In genomic region chr13:109309625-109310363, GRCh38 we compare ENCODE assay signal across 2 cellular contexts.
TF ChIP-seq lines count a peak whose summit lies in the region.

No MANE protein-coding gene starts in this region.

TF ChIP-seq in A549, 52 proteins besides CTCF, POLR2A, EP300 and RAD21 (continued from another document):
- TF ChIP-seq, protein P1, sequence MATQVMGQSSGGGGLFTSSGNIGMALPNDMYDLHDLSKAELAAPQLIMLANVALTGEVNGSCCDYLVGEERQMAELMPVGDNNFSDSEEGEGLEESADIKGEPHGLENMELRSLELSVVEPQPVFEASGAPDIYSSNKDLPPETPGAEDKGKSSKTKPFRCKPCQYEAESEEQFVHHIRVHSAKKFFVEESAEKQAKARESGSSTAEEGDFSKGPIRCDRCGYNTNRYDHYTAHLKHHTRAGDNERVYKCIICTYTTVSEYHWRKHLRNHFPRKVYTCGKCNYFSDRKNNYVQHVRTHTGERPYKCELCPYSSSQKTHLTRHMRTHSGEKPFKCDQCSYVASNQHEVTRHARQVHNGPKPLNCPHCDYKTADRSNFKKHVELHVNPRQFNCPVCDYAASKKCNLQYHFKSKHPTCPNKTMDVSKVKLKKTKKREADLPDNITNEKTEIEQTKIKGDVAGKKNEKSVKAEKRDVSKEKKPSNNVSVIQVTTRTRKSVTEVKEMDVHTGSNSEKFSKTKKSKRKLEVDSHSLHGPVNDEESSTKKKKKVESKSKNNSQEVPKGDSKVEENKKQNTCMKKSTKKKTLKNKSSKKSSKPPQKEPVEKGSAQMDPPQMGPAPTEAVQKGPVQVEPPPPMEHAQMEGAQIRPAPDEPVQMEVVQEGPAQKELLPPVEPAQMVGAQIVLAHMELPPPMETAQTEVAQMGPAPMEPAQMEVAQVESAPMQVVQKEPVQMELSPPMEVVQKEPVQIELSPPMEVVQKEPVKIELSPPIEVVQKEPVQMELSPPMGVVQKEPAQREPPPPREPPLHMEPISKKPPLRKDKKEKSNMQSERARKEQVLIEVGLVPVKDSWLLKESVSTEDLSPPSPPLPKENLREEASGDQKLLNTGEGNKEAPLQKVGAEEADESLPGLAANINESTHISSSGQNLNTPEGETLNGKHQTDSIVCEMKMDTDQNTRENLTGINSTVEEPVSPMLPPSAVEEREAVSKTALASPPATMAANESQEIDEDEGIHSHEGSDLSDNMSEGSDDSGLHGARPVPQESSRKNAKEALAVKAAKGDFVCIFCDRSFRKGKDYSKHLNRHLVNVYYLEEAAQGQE (IDR thresholded peaks at IDR 0.05): no peak
- TF ChIP-seq RCOR1 (IDR thresholded peaks at IDR 0.05; ENCODE audit: low read depth, low read length) (no peak), CBX8 (IDR thresholded peaks at IDR 0.05) (no peak), GATA3 (IDR thresholded peaks at IDR 0.05; ENCODE audit: borderline replicate concordance) (peak; percentile 87), FOSL2 (IDR thresholded peaks at IDR 0.05) (no peak), FOSL2 (CRISPR knock-in tag; IDR thresholded peaks at IDR 0.05) (peak; percentile 74), MYC (IDR thresholded peaks at IDR 0.05; ENCODE audit: borderline replicate concordance, low read length) (no peak), KDM1A (IDR thresholded peaks at IDR 0.05; ENCODE audit: low read depth) (no peak)
- TF ChIP-seq, protein P2, sequence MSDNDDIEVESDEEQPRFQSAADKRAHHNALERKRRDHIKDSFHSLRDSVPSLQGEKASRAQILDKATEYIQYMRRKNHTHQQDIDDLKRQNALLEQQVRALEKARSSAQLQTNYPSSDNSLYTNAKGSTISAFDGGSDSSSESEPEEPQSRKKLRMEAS (IDR thresholded peaks at IDR 0.05): peak; percentile 41; the same call in 1 of the 2 replicates

TF ChIP-seq in HepG2, 621 proteins besides CTCF, POLR2A, EP300 and RAD21 (continued from another document and continues in another):
- no peak for TF ChIP-seq ZNF280D (CRISPR knock-in tag; IDR thresholded peaks at IDR 0.05)
- TF ChIP-seq DZIP1 (CRISPR knock-in tag; IDR thresholded peaks at IDR 0.05): no peak
- TF ChIP-seq, protein P3, sequence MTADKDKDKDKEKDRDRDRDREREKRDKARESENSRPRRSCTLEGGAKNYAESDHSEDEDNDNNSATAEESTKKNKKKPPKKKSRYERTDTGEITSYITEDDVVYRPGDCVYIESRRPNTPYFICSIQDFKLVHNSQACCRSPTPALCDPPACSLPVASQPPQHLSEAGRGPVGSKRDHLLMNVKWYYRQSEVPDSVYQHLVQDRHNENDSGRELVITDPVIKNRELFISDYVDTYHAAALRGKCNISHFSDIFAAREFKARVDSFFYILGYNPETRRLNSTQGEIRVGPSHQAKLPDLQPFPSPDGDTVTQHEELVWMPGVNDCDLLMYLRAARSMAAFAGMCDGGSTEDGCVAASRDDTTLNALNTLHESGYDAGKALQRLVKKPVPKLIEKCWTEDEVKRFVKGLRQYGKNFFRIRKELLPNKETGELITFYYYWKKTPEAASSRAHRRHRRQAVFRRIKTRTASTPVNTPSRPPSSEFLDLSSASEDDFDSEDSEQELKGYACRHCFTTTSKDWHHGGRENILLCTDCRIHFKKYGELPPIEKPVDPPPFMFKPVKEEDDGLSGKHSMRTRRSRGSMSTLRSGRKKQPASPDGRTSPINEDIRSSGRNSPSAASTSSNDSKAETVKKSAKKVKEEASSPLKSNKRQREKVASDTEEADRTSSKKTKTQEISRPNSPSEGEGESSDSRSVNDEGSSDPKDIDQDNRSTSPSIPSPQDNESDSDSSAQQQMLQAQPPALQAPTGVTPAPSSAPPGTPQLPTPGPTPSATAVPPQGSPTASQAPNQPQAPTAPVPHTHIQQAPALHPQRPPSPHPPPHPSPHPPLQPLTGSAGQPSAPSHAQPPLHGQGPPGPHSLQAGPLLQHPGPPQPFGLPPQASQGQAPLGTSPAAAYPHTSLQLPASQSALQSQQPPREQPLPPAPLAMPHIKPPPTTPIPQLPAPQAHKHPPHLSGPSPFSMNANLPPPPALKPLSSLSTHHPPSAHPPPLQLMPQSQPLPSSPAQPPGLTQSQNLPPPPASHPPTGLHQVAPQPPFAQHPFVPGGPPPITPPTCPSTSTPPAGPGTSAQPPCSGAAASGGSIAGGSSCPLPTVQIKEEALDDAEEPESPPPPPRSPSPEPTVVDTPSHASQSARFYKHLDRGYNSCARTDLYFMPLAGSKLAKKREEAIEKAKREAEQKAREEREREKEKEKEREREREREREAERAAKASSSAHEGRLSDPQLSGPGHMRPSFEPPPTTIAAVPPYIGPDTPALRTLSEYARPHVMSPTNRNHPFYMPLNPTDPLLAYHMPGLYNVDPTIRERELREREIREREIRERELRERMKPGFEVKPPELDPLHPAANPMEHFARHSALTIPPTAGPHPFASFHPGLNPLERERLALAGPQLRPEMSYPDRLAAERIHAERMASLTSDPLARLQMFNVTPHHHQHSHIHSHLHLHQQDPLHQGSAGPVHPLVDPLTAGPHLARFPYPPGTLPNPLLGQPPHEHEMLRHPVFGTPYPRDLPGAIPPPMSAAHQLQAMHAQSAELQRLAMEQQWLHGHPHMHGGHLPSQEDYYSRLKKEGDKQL (CRISPR knock-in tag; IDR thresholded peaks at IDR 0.05; ENCODE audit: low read depth): no peak; the same call in 1 of the 2 replicates
- TF ChIP-seq ZBTB7B (CRISPR knock-in tag; IDR thresholded peaks at IDR 0.05): no peak
- TF ChIP-seq GTF3A (CRISPR knock-in tag; conservative IDR thresholded peaks at IDR 0.05): no peak
- peak; percentile 82 for TF ChIP-seq TBX2 (CRISPR knock-in tag; IDR thresholded peaks at IDR 0.05; ENCODE audit: borderline replicate concordance)
- TF ChIP-seq KDM6A (CRISPR knock-in tag; IDR thresholded peaks at IDR 0.05; ENCODE audit: low read depth): no peak
- peak; percentile 61 for TF ChIP-seq GABPB1 (CRISPR knock-in tag; IDR thresholded peaks at IDR 0.05)
- TF ChIP-seq CBFB (CRISPR knock-in tag; IDR thresholded peaks at IDR 0.05): no peak
- TF ChIP-seq BHLHE40 (IDR thresholded peaks at IDR 0.05; ENCODE audit: low read length): peak; percentile 71
- TF ChIP-seq ZNF678 (CRISPR knock-in tag; IDR thresholded peaks at IDR 0.05): no peak
- 0 out of 2 replicates have a peak, but pooled peaks have one; percentile 21 for TF ChIP-seq ZNF230 (CRISPR knock-in tag; IDR thresholded peaks at IDR 0.05)
- TF ChIP-seq SOX6 (IDR thresholded peaks at IDR 0.05): no peak
- peak; percentile 92 for TF ChIP-seq SOX6 (CRISPR knock-in tag; IDR thresholded peaks at IDR 0.05)
- no peak for TF ChIP-seq JARID2 (CRISPR knock-in tag; IDR thresholded peaks at IDR 0.05; ENCODE audit: insufficient replicate concordance)
- TF ChIP-seq NCOA2 (CRISPR knock-in tag; IDR thresholded peaks at IDR 0.05): peak; percentile 77
- TF ChIP-seq, protein P4, sequence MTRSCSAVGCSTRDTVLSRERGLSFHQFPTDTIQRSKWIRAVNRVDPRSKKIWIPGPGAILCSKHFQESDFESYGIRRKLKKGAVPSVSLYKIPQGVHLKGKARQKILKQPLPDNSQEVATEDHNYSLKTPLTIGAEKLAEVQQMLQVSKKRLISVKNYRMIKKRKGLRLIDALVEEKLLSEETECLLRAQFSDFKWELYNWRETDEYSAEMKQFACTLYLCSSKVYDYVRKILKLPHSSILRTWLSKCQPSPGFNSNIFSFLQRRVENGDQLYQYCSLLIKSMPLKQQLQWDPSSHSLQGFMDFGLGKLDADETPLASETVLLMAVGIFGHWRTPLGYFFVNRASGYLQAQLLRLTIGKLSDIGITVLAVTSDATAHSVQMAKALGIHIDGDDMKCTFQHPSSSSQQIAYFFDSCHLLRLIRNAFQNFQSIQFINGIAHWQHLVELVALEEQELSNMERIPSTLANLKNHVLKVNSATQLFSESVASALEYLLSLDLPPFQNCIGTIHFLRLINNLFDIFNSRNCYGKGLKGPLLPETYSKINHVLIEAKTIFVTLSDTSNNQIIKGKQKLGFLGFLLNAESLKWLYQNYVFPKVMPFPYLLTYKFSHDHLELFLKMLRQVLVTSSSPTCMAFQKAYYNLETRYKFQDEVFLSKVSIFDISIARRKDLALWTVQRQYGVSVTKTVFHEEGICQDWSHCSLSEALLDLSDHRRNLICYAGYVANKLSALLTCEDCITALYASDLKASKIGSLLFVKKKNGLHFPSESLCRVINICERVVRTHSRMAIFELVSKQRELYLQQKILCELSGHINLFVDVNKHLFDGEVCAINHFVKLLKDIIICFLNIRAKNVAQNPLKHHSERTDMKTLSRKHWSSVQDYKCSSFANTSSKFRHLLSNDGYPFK (CRISPR knock-in tag; IDR thresholded peaks at IDR 0.05; ENCODE audit: borderline replicate concordance): no peak
- no peak for TF ChIP-seq FOXP1 (IDR thresholded peaks at IDR 0.05)
- peak; percentile 80 for TF ChIP-seq FOXP1 (CRISPR knock-in tag; IDR thresholded peaks at IDR 0.05)
- no peak for TF ChIP-seq MTF2 (CRISPR knock-in tag; IDR thresholded peaks at IDR 0.05; ENCODE audit: borderline replicate concordance)
- no peak for TF ChIP-seq TFDP2 (CRISPR knock-in tag; IDR thresholded peaks at IDR 0.05)
- no peak for TF ChIP-seq GABPA (IDR thresholded peaks at IDR 0.05; ENCODE audit: low read depth, low read length)
- peak; percentile 67 for TF ChIP-seq GABPA (CRISPR knock-in tag; IDR thresholded peaks at IDR 0.05; ENCODE audit: low read depth)
- TF ChIP-seq, protein P5, sequence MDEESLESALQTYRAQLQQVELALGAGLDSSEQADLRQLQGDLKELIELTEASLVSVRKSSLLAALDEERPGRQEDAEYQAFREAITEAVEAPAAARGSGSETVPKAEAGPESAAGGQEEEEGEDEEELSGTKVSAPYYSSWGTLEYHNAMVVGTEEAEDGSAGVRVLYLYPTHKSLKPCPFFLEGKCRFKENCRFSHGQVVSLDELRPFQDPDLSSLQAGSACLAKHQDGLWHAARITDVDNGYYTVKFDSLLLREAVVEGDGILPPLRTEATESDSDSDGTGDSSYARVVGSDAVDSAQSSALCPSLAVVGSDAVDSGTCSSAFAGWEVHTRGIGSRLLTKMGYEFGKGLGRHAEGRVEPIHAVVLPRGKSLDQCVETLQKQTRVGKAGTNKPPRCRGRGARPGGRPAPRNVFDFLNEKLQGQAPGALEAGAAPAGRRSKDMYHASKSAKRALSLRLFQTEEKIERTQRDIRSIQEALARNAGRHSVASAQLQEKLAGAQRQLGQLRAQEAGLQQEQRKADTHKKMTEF (CRISPR knock-in tag; IDR thresholded peaks at IDR 0.05): peak; percentile 68
- TF ChIP-seq, protein P2 (IDR thresholded peaks at IDR 0.05): 0 out of 2 replicates have a peak, but pooled peaks have one; percentile 23
- peak; percentile 90 for TF ChIP-seq JUND (CRISPR knock-in tag; IDR thresholded peaks at IDR 0.05)
- TF ChIP-seq ZNF878 (CRISPR knock-in tag; IDR thresholded peaks at IDR 0.05): peak; percentile 51; the same call in 1 of the 2 replicates
- TF ChIP-seq ZMYM4 (CRISPR knock-in tag; IDR thresholded peaks at IDR 0.05): peak; percentile 82
- TF ChIP-seq SPEN (CRISPR knock-in tag; IDR thresholded peaks at IDR 0.05; ENCODE audit: low read depth): peak; percentile 47; the same call in 1 of the 2 replicates
- TF ChIP-seq ZMAT3 (CRISPR knock-in tag; conservative IDR thresholded peaks at IDR 0.05): peak; percentile 70; the same call in 1 of the 2 replicates
- TF ChIP-seq TEAD3 (CRISPR knock-in tag; optimal IDR thresholded peaks at IDR 0.05; ENCODE audit: borderline replicate concordance): peak; percentile 63
- 0 out of 2 replicates have a peak, but pooled peaks have one; percentile 27 for TF ChIP-seq HNF4A (CRISPR knock-in tag; IDR thresholded peaks at IDR 0.05)
- no peak for TF ChIP-seq SP1 (IDR thresholded peaks at IDR 0.05)
- TF ChIP-seq SP1 (CRISPR knock-in tag; IDR thresholded peaks at IDR 0.05): no peak
- TF ChIP-seq MIXL1 (CRISPR knock-in tag; IDR thresholded peaks at IDR 0.05): peak; percentile 89
- TF ChIP-seq ZFP90 (CRISPR knock-in tag; IDR thresholded peaks at IDR 0.05; ENCODE audit: borderline replicate concordance): no peak
